13 cellular contexts compared by ENCODE assay signal in the genomic region with DNA sequence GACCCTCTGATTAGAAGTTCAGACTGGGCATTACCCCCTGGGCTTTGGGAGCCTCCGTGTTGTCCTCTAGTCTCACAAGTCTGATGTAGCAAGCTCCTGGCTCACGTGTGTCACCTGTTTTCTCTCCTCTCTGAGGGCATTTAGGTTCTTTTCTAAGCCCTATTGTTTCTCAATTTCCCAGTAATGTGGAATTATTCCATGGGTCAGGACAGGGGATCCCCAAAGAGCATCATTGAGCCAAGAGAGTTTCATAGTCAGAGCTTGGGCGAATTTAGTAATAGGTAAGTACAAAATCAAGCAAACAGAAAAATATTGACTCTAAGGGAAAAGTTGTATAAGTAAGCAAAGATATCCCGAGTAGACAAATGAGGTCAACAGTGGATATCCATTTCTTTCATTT. TPM values are rescaled to one million over a fixed set of nuclear protein-coding genes. Genes with fewer than 3 reads are reported as not detected.
DNase-seq lines count a peak whose midpoint lies in the region; ATAC-seq and TF ChIP-seq lines count a peak whose summit lies in the region.
"Had no signal": no experiment of that assay in that cellular context is flagged by ENCODE, and none has a peak within 500 bp of the region (broad histone marks: within the 10 kb centered on the region; RNA-seq: fewer than 3 reads in every experiment).

No MANE protein-coding gene starts in this region.

- no peaks in the 10 kb centered on the region for H3K27me3 ChIP-seq in CD4-positive, alpha-beta memory T cell (ENCODE audit: insufficient read depth, low read length)
- H3K27me3 ChIP-seq in esophagus muscularis mucosa = no peaks in the 10 kb centered on the region
- H3K27me3 ChIP-seq in sigmoid colon = no peaks in the 10 kb centered on the region
- H3K27me3 ChIP-seq: testis had no signal

- intact Hi-C loops in CD4-positive, alpha-beta memory T cell (cut with micrococcal nuclease) = no loop called here
- intact Hi-C loops in esophagus muscularis mucosa (cut with DNase I) (no loop called here), sigmoid colon (cut with DNase I) (no loop called here)

- TF ChIP-seq POLR2A in esophagus muscularis mucosa (IDR thresholded peaks at IDR 0.05; ENCODE audit: low read depth) = no peak
- no peak for TF ChIP-seq POLR2A in sigmoid colon (IDR thresholded peaks at IDR 0.05)

- no peak overlapping the region for H3K27ac ChIP-seq in CD4-positive, alpha-beta memory T cell (ENCODE audit: low read depth, low read length)
- peak overlapping the region; percentile 40 to 65 (median 52) for H3K27ac ChIP-seq in esophagus muscularis mucosa (replicated peaks in 1 of 4)
- H3K27ac ChIP-seq in sigmoid colon = peak overlapping the region in 3 of 4 donors; percentile 43 to 54 (median 52)
- H3K27ac ChIP-seq: PC-9 had no signal

- peak overlapping the region in 6 of 7 donors; percentile 55 to 84 (median 74) for H3K27ac Mint-ChIP-seq in CD4-positive, alpha-beta memory T cell
- peak overlapping the region; percentile 19; the same call in 1 of the 2 replicates for H3K27ac Mint-ChIP-seq in WTC11
- H3K27ac Mint-ChIP-seq: HFFc6 had no signal

- 92% methylated on average over 4 of the region's 4 CpGs for WGBS in esophagus muscularis mucosa
- WGBS in sigmoid colon, 2 donors = 84% methylated on average over 4 of the region's 4 CpGs

- CTCF ChIA-PET in CD4-positive, alpha-beta memory T cell (lab: Charles Lee; ENCODE audit: partially characterized antibody) = interaction anchor here (0.6 to 3.0 kb wide), 7 partner anchors 25 to 220 kb away, joined by 3 to 17 read pairs (median 5); a partner anchor contains a TSS
- CTCF ChIA-PET in WTC11 (lab: Charles Lee) = interaction anchor here (0.5 to 1.6 kb wide), 23 partner anchors 9 to 374 kb away, joined by 3 to 14 read pairs (median 4); a partner anchor contains a TSS

- peaks cover 7% of the 10 kb centered on the region for H3K4me1 ChIP-seq in CD4-positive, alpha-beta memory T cell (ENCODE audit: insufficient read depth, low read length)
- H3K4me1 ChIP-seq in esophagus muscularis mucosa (peaks cover 18 to 34% (median 30%) of the 10 kb centered on the region in 4 donors), sigmoid colon (peaks cover 0 to 25% (median 7%) of the 10 kb centered on the region in 4 donors)

- H3K4me3 ChIP-seq in CD4-positive, alpha-beta memory T cell (ENCODE audit: low read length in 2 of 2) = no peak overlapping the region
- H3K4me3 ChIP-seq in esophagus muscularis mucosa (no peak overlapping the region), sigmoid colon (no peak overlapping the region), foreskin fibroblast (ENCODE audit: low read depth in 1 of 2, low read length in 2 of 2) (no peak overlapping the region)
- H3K4me3 ChIP-seq: PC-9, testis had no signal

- H3K9me3 ChIP-seq in CD4-positive, alpha-beta memory T cell (ENCODE audit: control insufficient read depth in 1 of 2, low read length in 2 of 2) = no peaks in the 10 kb centered on the region
- H3K9me3 ChIP-seq in esophagus muscularis mucosa (no peaks in the 10 kb centered on the region), sigmoid colon (no peaks in the 10 kb centered on the region)
- H3K9me3 ChIP-seq: testis had no signal

- H3K27me3 Mint-ChIP-seq in CD4-positive, alpha-beta memory T cell = no peaks in the 10 kb centered on the region
- no peaks in the 10 kb centered on the region for H3K27me3 Mint-ChIP-seq in WTC11 (ENCODE audit: low read depth)

- TF ChIP-seq CTCF in WTC11 (IDR thresholded peaks at IDR 0.05) (no peak), esophagus muscularis mucosa (IDR thresholded peaks at IDR 0.05) (no peak), sigmoid colon (IDR thresholded peaks at IDR 0.05) (no peak), foreskin fibroblast (IDR thresholded peaks at IDR 0.05; ENCODE audit: low read depth, low read length) (no peak)

- no peaks in the 10 kb centered on the region for H3K9me3 Mint-ChIP-seq in CD4-positive, alpha-beta memory T cell
- H3K9me3 Mint-ChIP-seq in WTC11 = no peaks in the 10 kb centered on the region
- H3K9me3 Mint-ChIP-seq: HFFc6 had no signal

- TF ChIP-seq EP300 in esophagus muscularis mucosa (IDR thresholded peaks at IDR 0.05) (no peak), sigmoid colon (IDR thresholded peaks at IDR 0.05) (no peak)

- peaks cover 13 to 28% (median 19%) of the 10 kb centered on the region in 4 donors for H3K4me1 Mint-ChIP-seq in CD4-positive, alpha-beta memory T cell
- H3K4me1 Mint-ChIP-seq in WTC11 = peaks cover 15% of the 10 kb centered on the region

- H3K4me3 Mint-ChIP-seq in CD4-positive, alpha-beta memory T cell = peak overlapping the region in 1 of 8 donors; percentile 2
- no peak overlapping the region for H3K4me3 Mint-ChIP-seq in WTC11
- H3K4me3 Mint-ChIP-seq: HFFc6 had no signal

- DNase-seq in CD4-positive, alpha-beta memory T cell = no peak
- DNase-seq in WTC11 (ENCODE audit: low spot score) (no peak), esophagus muscularis mucosa (ENCODE audit: extremely low spot score) (no peak), sigmoid colon (no peak), NCI-H128 (lab: John Stamatoyannopoulos, UW; ENCODE audit: unreplicated experiment) (no peak), foreskin fibroblast (no peak), NCI-H187 treated with DMSO at 0.1 percent for 48 hours (lab: John Stamatoyannopoulos, UW) (no peak)
- no peak for DNase-seq in stimulated activated CD4-positive, alpha-beta T cell treated with anti-CD3 and anti-CD28 coated beads, Interleukin-2, amount 100 ng/mL, for 24 hours
- DNase-seq: activated CD8-positive, alpha-beta memory T cell treated with anti-CD3 and anti-CD28 coated beads for 24 hours; NCI-H446 treated with DMSO at 0.1 percent for 48 hours had no signal

- ATAC-seq in WTC11 = no peak

- peaks cover 13 to 18% of the 10 kb centered on the region in 2 donors for H3K36me3 Mint-ChIP-seq in CD4-positive, alpha-beta memory T cell
- peaks cover 7% of the 10 kb centered on the region for H3K36me3 Mint-ChIP-seq in WTC11

- H3K36me3 ChIP-seq in CD4-positive, alpha-beta memory T cell (ENCODE audit: insufficient read depth, low read length) = peaks cover 12% of the 10 kb centered on the region
- H3K36me3 ChIP-seq in esophagus muscularis mucosa (peaks cover 0 to 25% (median 20%) of the 10 kb centered on the region in 4 donors), sigmoid colon (peaks cover 0 to 24% (median 3%) of the 10 kb centered on the region in 4 donors)

- POLR2A ChIA-PET in CD4-positive, alpha-beta memory T cell (lab: Charles Lee; ENCODE audit: partially characterized antibody) = interaction anchor here (1.0 kb wide), 1 partner anchor 125 kb away, joined by 3 read pairs; a partner anchor contains a TSS
- POLR2A ChIA-PET in WTC11 (lab: Charles Lee) = no interaction called here

TF ChIP-seq in WTC11, 78 proteins besides CTCF, POLR2A, EP300 and RAD21 (continues in another document):
- TF ChIP-seq, protein P1, sequence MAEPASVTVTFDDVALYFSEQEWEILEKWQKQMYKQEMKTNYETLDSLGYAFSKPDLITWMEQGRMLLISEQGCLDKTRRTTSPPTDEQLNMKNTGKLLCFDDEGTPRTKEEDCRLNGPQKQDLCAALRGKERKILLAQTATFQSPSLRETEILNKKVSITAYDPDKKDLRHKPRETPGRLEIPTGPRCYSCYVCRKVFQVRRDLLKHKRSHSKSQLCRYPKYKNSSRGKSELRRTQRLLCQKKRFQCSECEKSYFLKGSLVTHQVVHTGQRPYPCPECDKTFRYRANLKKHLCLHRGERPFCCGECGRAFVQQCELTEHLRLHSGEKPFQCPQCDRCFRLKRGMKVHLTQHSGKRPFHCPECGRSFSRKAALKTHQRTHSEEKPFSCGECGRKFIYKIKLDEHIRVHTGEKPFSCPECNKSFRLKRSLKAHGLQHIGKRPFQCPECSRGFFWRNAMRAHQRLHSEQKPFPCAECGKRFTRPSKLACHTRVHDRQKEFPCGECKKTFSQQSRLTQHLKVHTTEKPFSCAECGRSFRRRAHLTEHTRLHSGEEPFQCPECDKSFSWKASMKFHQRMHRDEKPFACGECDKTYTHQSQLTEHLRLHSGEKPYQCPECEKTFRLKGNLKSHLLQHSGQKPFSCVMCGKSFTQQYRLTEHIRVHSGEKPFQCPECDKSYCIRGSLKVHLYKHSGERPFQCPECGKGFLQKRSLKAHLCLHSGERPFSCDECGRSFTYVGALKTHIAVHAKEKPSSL (CRISPR knock-in tag; conservative IDR thresholded peaks at IDR 0.05) = no peak
- no peak for TF ChIP-seq FOXP1 (CRISPR knock-in tag; IDR thresholded peaks at IDR 0.05; ENCODE audit: borderline replicate concordance)
- TF ChIP-seq, protein P2, sequence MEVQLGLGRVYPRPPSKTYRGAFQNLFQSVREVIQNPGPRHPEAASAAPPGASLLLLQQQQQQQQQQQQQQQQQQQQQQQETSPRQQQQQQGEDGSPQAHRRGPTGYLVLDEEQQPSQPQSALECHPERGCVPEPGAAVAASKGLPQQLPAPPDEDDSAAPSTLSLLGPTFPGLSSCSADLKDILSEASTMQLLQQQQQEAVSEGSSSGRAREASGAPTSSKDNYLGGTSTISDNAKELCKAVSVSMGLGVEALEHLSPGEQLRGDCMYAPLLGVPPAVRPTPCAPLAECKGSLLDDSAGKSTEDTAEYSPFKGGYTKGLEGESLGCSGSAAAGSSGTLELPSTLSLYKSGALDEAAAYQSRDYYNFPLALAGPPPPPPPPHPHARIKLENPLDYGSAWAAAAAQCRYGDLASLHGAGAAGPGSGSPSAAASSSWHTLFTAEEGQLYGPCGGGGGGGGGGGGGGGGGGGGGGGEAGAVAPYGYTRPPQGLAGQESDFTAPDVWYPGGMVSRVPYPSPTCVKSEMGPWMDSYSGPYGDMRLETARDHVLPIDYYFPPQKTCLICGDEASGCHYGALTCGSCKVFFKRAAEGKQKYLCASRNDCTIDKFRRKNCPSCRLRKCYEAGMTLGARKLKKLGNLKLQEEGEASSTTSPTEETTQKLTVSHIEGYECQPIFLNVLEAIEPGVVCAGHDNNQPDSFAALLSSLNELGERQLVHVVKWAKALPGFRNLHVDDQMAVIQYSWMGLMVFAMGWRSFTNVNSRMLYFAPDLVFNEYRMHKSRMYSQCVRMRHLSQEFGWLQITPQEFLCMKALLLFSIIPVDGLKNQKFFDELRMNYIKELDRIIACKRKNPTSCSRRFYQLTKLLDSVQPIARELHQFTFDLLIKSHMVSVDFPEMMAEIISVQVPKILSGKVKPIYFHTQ (CRISPR knock-in tag; IDR thresholded peaks at IDR 0.05) = no peak
- no peak for TF ChIP-seq SMAD4 (CRISPR knock-in tag; IDR thresholded peaks at IDR 0.05)
- TF ChIP-seq, protein P3, sequence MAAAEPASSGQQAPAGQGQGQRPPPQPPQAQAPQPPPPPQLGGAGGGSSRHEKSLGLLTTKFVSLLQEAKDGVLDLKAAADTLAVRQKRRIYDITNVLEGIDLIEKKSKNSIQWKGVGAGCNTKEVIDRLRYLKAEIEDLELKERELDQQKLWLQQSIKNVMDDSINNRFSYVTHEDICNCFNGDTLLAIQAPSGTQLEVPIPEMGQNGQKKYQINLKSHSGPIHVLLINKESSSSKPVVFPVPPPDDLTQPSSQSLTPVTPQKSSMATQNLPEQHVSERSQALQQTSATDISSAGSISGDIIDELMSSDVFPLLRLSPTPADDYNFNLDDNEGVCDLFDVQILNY (CRISPR knock-in tag; IDR thresholded peaks at IDR 0.05) = no peak

RNA-seq across cellular contexts. Expression of a gene that starts 57.3 kb away (rescaled TPM):
- 10 to 100 TPM; 80.1 to 91.2 TPM for total RNA-seq in CD4-positive, alpha-beta memory T cell
- polyA plus RNA-seq in CD4-positive, alpha-beta memory T cell = 10 to 100 TPM; 13.3 to 27.7 TPM
- total RNA-seq in WTC11 (2021) (41.5 to 47.8 TPM (median 46.7 TPM) in 3 replicates), esophagus muscularis mucosa (10 to 100 TPM; 57.7 to 79.4 (median 65.3) TPM), sigmoid colon (10 to 100 TPM; 29.0 to 64.5 (median 43.9) TPM)
- polyA plus RNA-seq in sigmoid colon = 10 to 100 TPM; 15.0 to 57.5 (median 22.4) TPM
